25 cellular contexts compared by ENCODE assay signal in the genomic region with DNA sequence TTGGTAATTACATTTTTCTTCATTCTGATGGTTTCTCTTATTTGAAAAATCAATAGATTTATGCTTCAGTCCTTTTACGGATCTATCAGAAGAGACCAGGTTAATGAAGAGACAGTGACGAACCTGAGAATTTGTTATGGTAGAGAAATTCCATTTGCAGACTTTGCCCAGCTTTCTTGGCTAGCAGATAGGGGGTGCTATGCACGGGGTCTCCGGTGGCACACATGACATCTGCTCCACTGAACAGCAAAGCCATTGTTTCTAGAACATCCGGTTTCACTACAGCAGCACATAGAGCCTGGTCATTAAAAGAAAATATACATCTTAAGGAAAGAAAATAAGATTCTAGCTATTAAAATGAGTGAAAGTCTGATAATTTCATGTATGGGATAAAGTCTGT.
DNase-seq lines count a peak whose midpoint lies in the region; ATAC-seq, FAIRE-seq and TF ChIP-seq lines count a peak whose summit lies in the region.
"Had no signal": no experiment of that assay in that cellular context is flagged by ENCODE, and none has a peak within 500 bp of the region (broad histone marks: within the 10 kb centered on the region; RNA-seq: fewer than 3 reads in every experiment).

No MANE protein-coding gene starts in this region.

- TF ChIP-seq EP300 in HepG2 (IDR thresholded peaks at IDR 0.05; ENCODE audit: low read depth in 2 of 2, low read length in 2 of 2): no peak
- no peak for TF ChIP-seq EP300 in HepG2 (CRISPR knock-in tag; IDR thresholded peaks at IDR 0.05; ENCODE audit: borderline replicate concordance)

- H3K79me2 ChIP-seq in HepG2 (ENCODE audit: insufficient read depth, low read length): no peaks in the 10 kb centered on the region
- H3K79me2 ChIP-seq in OCI-LY3 (ENCODE audit: low read length): no peaks in the 10 kb centered on the region

- POLR2A ChIA-PET in HepG2 (lab: Yijun Ruan, JAX): no interaction called here

- H3K4me1 ChIP-seq in HepG2 (ENCODE audit: insufficient read depth, low read length) (no peaks in the 10 kb centered on the region), right lobe of liver (no peaks in the 10 kb centered on the region), OCI-LY3 (ENCODE audit: low read length) (no peaks in the 10 kb centered on the region)

- DNase-seq in HepG2 (ENCODE audit: low spot score) (peak; percentile 6), right lobe of liver (no peak), epithelial cell of proximal tubule (ENCODE audit: low read depth) (no peak), NCI-H1417 (lab: John Stamatoyannopoulos, UW) (no peak), GF-D8 (lab: John Stamatoyannopoulos, UW) (no peak), GM03348 (ENCODE audit: low spot score) (no peak), cerebellum (ENCODE audit: low spot score) (no peak)
- DNase-seq: ACHN; activated CD4-positive, CD25-positive, alpha-beta regulatory T cell; activated CD8-positive, alpha-beta memory T cell treated with anti-CD3 and anti-CD28 coated beads for 24 hours; CD4-positive, CD25-positive, alpha-beta regulatory T cell; cerebellar nuclear complex; DMS153; mesenchymal stem cell; naive thymus-derived CD8-positive, alpha-beta T cell; NCI-H1092 treated with DMSO at 0.1 percent for 48 hours; PC-9; stimulated activated CD4-positive, alpha-beta T cell treated with anti-CD3 and anti-CD28 coated beads, Interleukin-2, amount 100 ng/mL, for 48 hours had no signal

- no peak for FAIRE-seq in HepG2 (lab: Jason Lieb, UNC)
- FAIRE-seq: astrocyte, GM18507, keratinocyte had no signal

- H3K4me3 ChIP-seq in HepG2 (replicated peaks in 1 of 3; ENCODE audit: insufficient read depth in 1 of 3, low read depth in 2 of 3, low read length in 3 of 3) (no peak overlapping the region), right lobe of liver (no peak overlapping the region), OCI-LY3 (ENCODE audit: low read length) (no peak overlapping the region), epithelial cell of proximal tubule (ENCODE audit: low read depth, low read length) (no peak overlapping the region)
- H3K4me3 ChIP-seq: PC-9, SK-N-MC, skin epidermis had no signal

- no peaks in the 10 kb centered on the region for H3K27me3 ChIP-seq in HepG2 (ENCODE audit: control insufficient read depth in 1 of 2, insufficient read depth in 2 of 2, low read length in 2 of 2)
- no peaks in the 10 kb centered on the region for H3K27me3 ChIP-seq in right lobe of liver
- no peaks in the 10 kb centered on the region for H3K27me3 ChIP-seq in OCI-LY3 (ENCODE audit: low read depth, low read length)

- no TSS peak for BruUV-seq in HepG2 (replicated peaks; lab: Mats Ljungman, UMichigan)

- intact Hi-C loops in HepG2 (cut with micrococcal nuclease; ENCODE audit: unreplicated experiment) (no loop called here), right lobe of liver (cut with DNase I) (no loop called here)

- no peak overlapping the region for H3K4me2 ChIP-seq in HepG2 (ENCODE audit: low read depth, low read length)
- no peak overlapping the region for H3K4me2 ChIP-seq in OCI-LY3 (ENCODE audit: low read length)
- H3K4me2 ChIP-seq: PC-9 had no signal

- in situ Hi-C loops in HepG2 (cut with HindIII; ENCODE audit: extremely low pct_ligation_motif_present, low pct_unique_long_range_greater_than_20kb): no loop called here

- WGBS in HepG2 (ENCODE audit: low lambda C conversion rate): 34% methylated on average over 5 of the region's 5 CpGs
- 90% methylated on average over 5 of the region's 5 CpGs for WGBS in right lobe of liver (ENCODE audit: insufficient coverage, low coverage, low lambda C conversion rate, missing lambda C conversion rate)

- TF ChIP-seq POLR2A in HepG2 (IDR thresholded peaks at IDR 0.05; ENCODE audit: insufficient read depth in 1 of 2, low read depth in 2 of 2, low read length in 2 of 2): no peak
- TF ChIP-seq POLR2A in right lobe of liver (IDR thresholded peaks at IDR 0.05): no peak

- H3K36me3 ChIP-seq in HepG2 (replicated peaks in 1 of 2; ENCODE audit: control insufficient read depth in 1 of 2, insufficient read depth in 2 of 2, low read length in 2 of 2) (no peaks in the 10 kb centered on the region), right lobe of liver (peaks cover 0 to 19% (median 2%) of the 10 kb centered on the region in 4 donors), OCI-LY3 (replicated peaks; ENCODE audit: low read depth, low read length) (peaks cover 31% of the 10 kb centered on the region)

- ATAC-seq in HepG2 (peak; percentile 47; the same call in 2 of the 3 replicates), right lobe of liver (no peak)
- ATAC-seq: activated naive CD4-positive, alpha-beta T cell treated with anti-CD3 and anti-CD28 coated beads, Interleukin-2, amount 50 U/mL, for 72 hours; naive thymus-derived CD8-positive, alpha-beta T cell had no signal

- H3K9me3 ChIP-seq in HepG2 (ENCODE audit: low read length) (no peaks in the 10 kb centered on the region), right lobe of liver (no peaks in the 10 kb centered on the region), OCI-LY3 (ENCODE audit: insufficient read depth, low read length) (no peaks in the 10 kb centered on the region)

- TF ChIP-seq CTCF in HepG2 (CRISPR knock-in tag; IDR thresholded peaks at IDR 0.05) (no peak), right lobe of liver (IDR thresholded peaks at IDR 0.05) (no peak), OCI-LY3 (IDR thresholded peaks at IDR 0.05; ENCODE audit: low read depth, low read length) (peak; percentile 35), epithelial cell of proximal tubule (conservative IDR thresholded peaks at IDR 0.05; ENCODE audit: low read depth, low read length) (peak; percentile 42)

- H3K27ac ChIP-seq in HepG2 (ENCODE audit: extremely low read length, insufficient read depth, low read length): no peak overlapping the region
- H3K27ac ChIP-seq in right lobe of liver: no peak overlapping the region
- H3K27ac ChIP-seq in OCI-LY3 (ENCODE audit: low read length): no peak overlapping the region
- H3K27ac ChIP-seq: PC-9, SK-N-MC, skin epidermis had no signal

- H2AFZ ChIP-seq in HepG2 (ENCODE audit: low read length) (no peak overlapping the region), OCI-LY3 (ENCODE audit: low read depth, low read length) (no peak overlapping the region)
- H2AFZ ChIP-seq: PC-9 had no signal

- no peak for TF ChIP-seq RAD21 in HepG2 (CRISPR knock-in tag; IDR thresholded peaks at IDR 0.05)

- H3K9ac ChIP-seq in HepG2 (ENCODE audit: insufficient read depth, low read depth, low read length): no peak overlapping the region
- no peak overlapping the region for H3K9ac ChIP-seq in OCI-LY3 (ENCODE audit: low read length)

- H4K20me1 ChIP-seq in HepG2 (ENCODE audit: insufficient read depth, low read length): no peaks in the 10 kb centered on the region
- H4K20me1 ChIP-seq in OCI-LY3 (ENCODE audit: insufficient read depth, low read length): no peaks in the 10 kb centered on the region

- CTCF ChIA-PET in HepG2 (lab: Yijun Ruan, JAX; ENCODE audit: low intra/inter-chr PET ratio, low total read pairs): no interaction called here

TF ChIP-seq in HepG2, 621 proteins besides CTCF, POLR2A, EP300 and RAD21:
- TF ChIP-seq ZNF569 (CRISPR knock-in tag; IDR thresholded peaks at IDR 0.05; ENCODE audit: borderline replicate concordance): no peak
- TF ChIP-seq ZNF207 (IDR thresholded peaks at IDR 0.05; ENCODE audit: borderline replicate concordance): no peak
- TF ChIP-seq NONO (IDR thresholded peaks at IDR 0.05): no peak
- TF ChIP-seq NONO (CRISPR knock-in tag; conservative IDR thresholded peaks at IDR 0.05): no peak
- TF ChIP-seq, protein P1, sequence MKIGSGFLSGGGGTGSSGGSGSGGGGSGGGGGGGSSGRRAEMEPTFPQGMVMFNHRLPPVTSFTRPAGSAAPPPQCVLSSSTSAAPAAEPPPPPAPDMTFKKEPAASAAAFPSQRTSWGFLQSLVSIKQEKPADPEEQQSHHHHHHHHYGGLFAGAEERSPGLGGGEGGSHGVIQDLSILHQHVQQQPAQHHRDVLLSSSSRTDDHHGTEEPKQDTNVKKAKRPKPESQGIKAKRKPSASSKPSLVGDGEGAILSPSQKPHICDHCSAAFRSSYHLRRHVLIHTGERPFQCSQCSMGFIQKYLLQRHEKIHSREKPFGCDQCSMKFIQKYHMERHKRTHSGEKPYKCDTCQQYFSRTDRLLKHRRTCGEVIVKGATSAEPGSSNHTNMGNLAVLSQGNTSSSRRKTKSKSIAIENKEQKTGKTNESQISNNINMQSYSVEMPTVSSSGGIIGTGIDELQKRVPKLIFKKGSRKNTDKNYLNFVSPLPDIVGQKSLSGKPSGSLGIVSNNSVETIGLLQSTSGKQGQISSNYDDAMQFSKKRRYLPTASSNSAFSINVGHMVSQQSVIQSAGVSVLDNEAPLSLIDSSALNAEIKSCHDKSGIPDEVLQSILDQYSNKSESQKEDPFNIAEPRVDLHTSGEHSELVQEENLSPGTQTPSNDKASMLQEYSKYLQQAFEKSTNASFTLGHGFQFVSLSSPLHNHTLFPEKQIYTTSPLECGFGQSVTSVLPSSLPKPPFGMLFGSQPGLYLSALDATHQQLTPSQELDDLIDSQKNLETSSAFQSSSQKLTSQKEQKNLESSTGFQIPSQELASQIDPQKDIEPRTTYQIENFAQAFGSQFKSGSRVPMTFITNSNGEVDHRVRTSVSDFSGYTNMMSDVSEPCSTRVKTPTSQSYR (CRISPR knock-in tag; IDR thresholded peaks at IDR 0.05; ENCODE audit: borderline replicate concordance): no peak
TF ChIP-seq in HepG2: peak in this region for 0.

Comparison
In these comparisons a context has a peak if more than half of its experiments do, and no peak if none do; other contexts are left out.
1. CTCF ChIP-seq: peak in OCI-LY3 (single experiment) and epithelial cell of proximal tubule (single experiment); none in HepG2 (single experiment) and right lobe of liver (0 of 4).